Comparison of ENCODE assay signal across 1 cellular context in genomic region chr4:87025614-87026041, GRCh38.
TF ChIP-seq lines count a peak whose summit lies in the region.

No MANE protein-coding gene starts in this region.

TF ChIP-seq in HepG2, 621 proteins besides CTCF, POLR2A, EP300 and RAD21 (continued from another document and continues in another):
- no peak for TF ChIP-seq CREB1 (IDR thresholded peaks at IDR 0.05)
- peak; percentile 30; the same call in 1 of the 2 replicates for TF ChIP-seq CREB1 (CRISPR knock-in tag; IDR thresholded peaks at IDR 0.05)
- TF ChIP-seq ZNF224 (CRISPR knock-in tag; IDR thresholded peaks at IDR 0.05): peak; percentile 38; the same call in 1 of the 2 replicates
- TF ChIP-seq ZKSCAN1 (IDR thresholded peaks at IDR 0.05; ENCODE audit: low read length): 0 out of 2 replicates have a peak, but pooled peaks have one; percentile 52
- no peak for TF ChIP-seq NRL (CRISPR knock-in tag; IDR thresholded peaks at IDR 0.05; ENCODE audit: borderline replicate concordance)
- no peak for TF ChIP-seq ATF3 (CRISPR knock-in tag; IDR thresholded peaks at IDR 0.05)
- TF ChIP-seq PATZ1 (CRISPR knock-in tag; IDR thresholded peaks at IDR 0.05): 0 out of 2 replicates have a peak, but pooled peaks have one; percentile 29
- no peak for TF ChIP-seq STAT5B (CRISPR knock-in tag; IDR thresholded peaks at IDR 0.05)
- no peak for TF ChIP-seq SP140L (CRISPR knock-in tag; IDR thresholded peaks at IDR 0.05; ENCODE audit: borderline replicate concordance)
- 0 out of 2 replicates have a peak, but pooled peaks have one; percentile 7 for TF ChIP-seq TCF7 (IDR thresholded peaks at IDR 0.05; ENCODE audit: low read depth)
- TF ChIP-seq JUN (CRISPR knock-in tag; IDR thresholded peaks at IDR 0.05): no peak
- TF ChIP-seq ZFP36L2 (CRISPR knock-in tag; IDR thresholded peaks at IDR 0.05): no peak
- TF ChIP-seq NFRKB (IDR thresholded peaks at IDR 0.05): no peak
- no peak for TF ChIP-seq SNAI1 (CRISPR knock-in tag; IDR thresholded peaks at IDR 0.05; ENCODE audit: borderline replicate concordance)
- TF ChIP-seq ZNF331 (CRISPR knock-in tag; IDR thresholded peaks at IDR 0.05): 0 out of 2 replicates have a peak, but pooled peaks have one; percentile 18
- TF ChIP-seq PRDM10 (CRISPR knock-in tag; IDR thresholded peaks at IDR 0.05; ENCODE audit: low read depth): peak; percentile 49; the same call in 1 of the 2 replicates
- TF ChIP-seq TCF12 (IDR thresholded peaks at IDR 0.05): no peak
- TF ChIP-seq TCF12 (CRISPR knock-in tag; IDR thresholded peaks at IDR 0.05): no peak
- peak; percentile 32; the same call in 1 of the 2 replicates for TF ChIP-seq PAXIP1 (CRISPR knock-in tag; conservative IDR thresholded peaks at IDR 0.05)
- TF ChIP-seq ZNF687 (CRISPR knock-in tag; IDR thresholded peaks at IDR 0.05): no peak
- TF ChIP-seq HMGXB4 (CRISPR knock-in tag; IDR thresholded peaks at IDR 0.05; ENCODE audit: borderline replicate concordance in 1 of 2, low read depth in 1 of 2): no peak
- TF ChIP-seq MYPOP (CRISPR knock-in tag; IDR thresholded peaks at IDR 0.05): peak; percentile 52; the same call in 1 of the 2 replicates
- no peak for TF ChIP-seq SAFB2 (CRISPR knock-in tag; IDR thresholded peaks at IDR 0.05; ENCODE audit: borderline replicate concordance, low read depth)
- TF ChIP-seq THRA (CRISPR knock-in tag; IDR thresholded peaks at IDR 0.05; ENCODE audit: borderline replicate concordance): no peak
- peak; percentile 63; the same call in 1 of the 2 replicates for TF ChIP-seq ARID4A (CRISPR knock-in tag; IDR thresholded peaks at IDR 0.05; ENCODE audit: borderline replicate concordance)
- TF ChIP-seq KLF6 (CRISPR knock-in tag; IDR thresholded peaks at IDR 0.05): no peak
- no peak for TF ChIP-seq SMAD9 (CRISPR knock-in tag; IDR thresholded peaks at IDR 0.05)
- TF ChIP-seq MBD4 (IDR thresholded peaks at IDR 0.05; ENCODE audit: borderline replicate concordance, low read length): no peak
- no peak for TF ChIP-seq SOX6 (IDR thresholded peaks at IDR 0.05)
- TF ChIP-seq SOX6 (CRISPR knock-in tag; IDR thresholded peaks at IDR 0.05): peak; percentile 63
- TF ChIP-seq ELF1 (CRISPR knock-in tag; IDR thresholded peaks at IDR 0.05): no peak
- TF ChIP-seq THYN1 (CRISPR knock-in tag; IDR thresholded peaks at IDR 0.05; ENCODE audit: borderline replicate concordance, low read depth): no peak
- TF ChIP-seq NR2F2 (IDR thresholded peaks at IDR 0.05; ENCODE audit: borderline replicate concordance, low read depth): 0 out of 2 replicates have a peak, but pooled peaks have one; percentile 21
- no peak for TF ChIP-seq ZNF430 (CRISPR knock-in tag; IDR thresholded peaks at IDR 0.05)
